In genomic region chr20:50848846-50849673, GRCh38 we compare ENCODE assay signal across 10 cellular contexts. TPM values are rescaled to one million over a fixed set of nuclear protein-coding genes. Genes with fewer than 3 reads are reported as not detected.
DNase-seq lines count a peak whose midpoint lies in the region; ATAC-seq and TF ChIP-seq lines count a peak whose summit lies in the region.
"Had no signal": no experiment of that assay in that cellular context is flagged by ENCODE, and none has a peak within 500 bp of the region (broad histone marks: within the 10 kb centered on the region; RNA-seq: fewer than 3 reads in every experiment).

No MANE protein-coding gene starts in this region.

- H3K4me1 ChIP-seq in SJCRH30 (peaks cover 7% of the 10 kb centered on the region; the same call in 1 of the 2 replicates), tibial artery (peaks cover 0 to 30% (median 17%) of the 10 kb centered on the region in 4 donors)

- POLR2A ChIA-PET in activated CD8-positive, alpha-beta T cell treated with anti-CD3 and anti-CD28 coated beads, Interleukin-2, amount 10 ng/mL, durations not matched to agents 7 days and 5 days (lab: Charles Lee): interaction anchor here (0.5 to 0.9 kb wide), 2 partner anchors 82 to 306 kb away, joined by 3 to 4 read pairs; partner anchors contain the start of gene ADNP
- POLR2A ChIA-PET in activated CD8-positive, alpha-beta T cell treated with anti-CD3 and anti-CD28 coated beads for 36 hours (lab: Charles Lee): interaction anchor here (0.5 to 1.6 kb wide), 2 partner anchors 78 to 109 kb away, joined by 3 to 6 read pairs; no protein-coding TSS in a partner anchor

- H3K4me3 ChIP-seq in SJCRH30 (peak overlapping the region; percentile 4; the same call in 1 of the 2 replicates), tibial artery (peak overlapping the region; percentile 10 to 25)

- H3K27me3 ChIP-seq in SJCRH30 (no peaks in the 10 kb centered on the region), tibial artery (no peaks in the 10 kb centered on the region)

- intact Hi-C loops in activated CD8-positive, alpha-beta T cell treated with anti-CD3 and anti-CD28 coated beads for 36 hours (cut with micrococcal nuclease): no loop called here
- intact Hi-C loops in tibial artery (cut with DNase I; ENCODE audit: low total_unique reads): no loop called here

- H3K27ac ChIP-seq in SJCRH30: no peak overlapping the region
- peak overlapping the region; percentile 11 to 24 for H3K27ac ChIP-seq in tibial artery

- H3K4me1 Mint-ChIP-seq in activated CD8-positive, alpha-beta T cell treated with anti-CD3 and anti-CD28 coated beads, Interleukin-2, amount 10 ng/mL, durations not matched to agents 7 days and 5 days (ENCODE audit: low read depth): peaks cover 50% of the 10 kb centered on the region
- H3K4me1 Mint-ChIP-seq in activated CD8-positive, alpha-beta T cell treated with anti-CD3 and anti-CD28 coated beads for 36 hours (ENCODE audit: low read depth): peaks cover 29% of the 10 kb centered on the region

- H3K4me3 Mint-ChIP-seq in activated CD8-positive, alpha-beta T cell treated with anti-CD3 and anti-CD28 coated beads, Interleukin-2, amount 10 ng/mL, durations not matched to agents 7 days and 5 days: no peak overlapping the region
- H3K4me3 Mint-ChIP-seq in activated CD8-positive, alpha-beta T cell treated with anti-CD3 and anti-CD28 coated beads for 36 hours: no peak overlapping the region

- H3K36me3 Mint-ChIP-seq in activated CD8-positive, alpha-beta T cell treated with anti-CD3 and anti-CD28 coated beads, Interleukin-2, amount 10 ng/mL, durations not matched to agents 7 days and 5 days (ENCODE audit: low read depth): peaks cover 2% of the 10 kb centered on the region
- H3K36me3 Mint-ChIP-seq in activated CD8-positive, alpha-beta T cell treated with anti-CD3 and anti-CD28 coated beads for 36 hours (ENCODE audit: low read depth): no peaks in the 10 kb centered on the region

- H3K9me3 Mint-ChIP-seq in activated CD8-positive, alpha-beta T cell treated with anti-CD3 and anti-CD28 coated beads, Interleukin-2, amount 10 ng/mL, durations not matched to agents 7 days and 5 days (ENCODE audit: insufficient read depth): no peaks in the 10 kb centered on the region
- no peaks in the 10 kb centered on the region for H3K9me3 Mint-ChIP-seq in activated CD8-positive, alpha-beta T cell treated with anti-CD3 and anti-CD28 coated beads for 36 hours

- no peaks in the 10 kb centered on the region for H3K27me3 Mint-ChIP-seq in activated CD8-positive, alpha-beta T cell treated with anti-CD3 and anti-CD28 coated beads, Interleukin-2, amount 10 ng/mL, durations not matched to agents 7 days and 5 days (ENCODE audit: low read depth)
- no peaks in the 10 kb centered on the region for H3K27me3 Mint-ChIP-seq in activated CD8-positive, alpha-beta T cell treated with anti-CD3 and anti-CD28 coated beads for 36 hours

- no peak for ATAC-seq in activated CD8-positive, alpha-beta T cell treated with anti-CD3 and anti-CD28 coated beads, Interleukin-2, amount 10 ng/mL, durations not matched to agents 7 days and 5 days
- ATAC-seq in activated CD8-positive, alpha-beta T cell treated with anti-CD3 and anti-CD28 coated beads for 36 hours: no peak
- ATAC-seq in GM19455 (IDR thresholded peaks at IDR 0.05; ENCODE audit: unreplicated experiment) (no peak), HG02981 (IDR thresholded peaks at IDR 0.05; ENCODE audit: unreplicated experiment) (no peak), HG02623 (IDR thresholded peaks at IDR 0.05; ENCODE audit: unreplicated experiment) (no peak)

- no peak for TF ChIP-seq CTCF in activated CD8-positive, alpha-beta T cell treated with anti-CD3 and anti-CD28 coated beads for 36 hours (IDR thresholded peaks at IDR 0.05)
- no peak for TF ChIP-seq CTCF in tibial artery (IDR thresholded peaks at IDR 0.05)

- CTCF ChIA-PET in activated CD8-positive, alpha-beta T cell treated with anti-CD3 and anti-CD28 coated beads, Interleukin-2, amount 10 ng/mL, durations not matched to agents 7 days and 5 days (lab: Charles Lee): interaction anchor here (4.2 kb wide), 1 partner anchor 55 kb away, joined by 20 read pairs; the partner anchor contains the start of gene BCAS4
- CTCF ChIA-PET in activated CD8-positive, alpha-beta T cell treated with anti-CD3 and anti-CD28 coated beads for 36 hours (lab: Charles Lee): interaction anchor here (1.3 to 4.4 kb wide), 3 partner anchors 55 to 81 kb away, joined by 4 to 30 read pairs (median 16); partner anchors contain the start of genes ADNP and BCAS4

- H3K9me3 ChIP-seq in SJCRH30 (replicated peaks) (no peaks in the 10 kb centered on the region), tibial artery (no peaks in the 10 kb centered on the region)

- peak overlapping the region; percentile 64 for H3K27ac Mint-ChIP-seq in activated CD8-positive, alpha-beta T cell treated with anti-CD3 and anti-CD28 coated beads, Interleukin-2, amount 10 ng/mL, durations not matched to agents 7 days and 5 days
- no peak overlapping the region for H3K27ac Mint-ChIP-seq in activated CD8-positive, alpha-beta T cell treated with anti-CD3 and anti-CD28 coated beads for 36 hours

- no peaks in the 10 kb centered on the region for H3K36me3 ChIP-seq in SJCRH30
- H3K36me3 ChIP-seq in tibial artery: no peaks in the 10 kb centered on the region

- DNase-seq in activated CD8-positive, alpha-beta T cell treated with anti-CD3 and anti-CD28 coated beads, Interleukin-2, amount 10 ng/mL, durations not matched to agents 7 days and 5 days: no peak
- no peak for DNase-seq in activated CD8-positive, alpha-beta T cell treated with anti-CD3 and anti-CD28 coated beads for 36 hours
- DNase-seq in SJCRH30 (peak in 1 of 2 experiments; percentile 44), left kidney (ENCODE audit: low read depth, low spot score) (peak; percentile 24), tibial artery (no peak)
- DNase-seq: effector CD4-positive, alpha-beta T cell; Kasumi-1 had no signal

RNA-seq across cellular contexts. Expression of gene BCAS4, which starts 54.2 kb away (rescaled TPM):
- 10 to 100 TPM; 29.3 to 32.6 TPM for total RNA-seq in activated CD8-positive, alpha-beta T cell treated with anti-CD3 and anti-CD28 coated beads, Interleukin-2, amount 10 ng/mL, durations not matched to agents 7 days and 5 days
- 10 to 100 TPM; 27.3 to 31.7 TPM for total RNA-seq in activated CD8-positive, alpha-beta T cell treated with anti-CD3 and anti-CD28 coated beads for 36 hours
- total RNA-seq in SJCRH30 (2014; rRNA removed; shearing (Covaris generic)): 5.3 and 5.8 TPM in 2 replicates
